ENCODE assay signal across 1 cellular context in genomic region chr2:231387904-231388724, GRCh38.
TF ChIP-seq lines count a peak whose summit lies in the region.

No MANE protein-coding gene starts in this region.

TF ChIP-seq in HepG2, 621 proteins besides CTCF, POLR2A, EP300 and RAD21 (continued from another document and continues in another):
- TF ChIP-seq NR2F1 (CRISPR knock-in tag; IDR thresholded peaks at IDR 0.05): no peak
- TF ChIP-seq RFXANK (CRISPR knock-in tag; IDR thresholded peaks at IDR 0.05): no peak
- no peak for TF ChIP-seq ZNF280D (CRISPR knock-in tag; IDR thresholded peaks at IDR 0.05)
- no peak for TF ChIP-seq USF2 (IDR thresholded peaks at IDR 0.05; ENCODE audit: low read depth, low read length)
- TF ChIP-seq USF2 (CRISPR knock-in tag; IDR thresholded peaks at IDR 0.05; ENCODE audit: borderline replicate concordance): no peak
- no peak for TF ChIP-seq ZNF383 (CRISPR knock-in tag; IDR thresholded peaks at IDR 0.05; ENCODE audit: borderline replicate concordance)
- no peak for TF ChIP-seq ZNF563 (CRISPR knock-in tag; IDR thresholded peaks at IDR 0.05)
- no peak; the same call in 1 of the 2 replicates for TF ChIP-seq GTF3A (CRISPR knock-in tag; conservative IDR thresholded peaks at IDR 0.05)
- no peak for TF ChIP-seq ZZZ3 (CRISPR knock-in tag; IDR thresholded peaks at IDR 0.05; ENCODE audit: borderline replicate concordance)
- TF ChIP-seq RNF2 (conservative IDR thresholded peaks at IDR 0.05; ENCODE audit: low read depth): no peak; the same call in 1 of the 2 replicates
- TF ChIP-seq ZKSCAN8 (CRISPR knock-in tag; IDR thresholded peaks at IDR 0.05; ENCODE audit: borderline replicate concordance): no peak
- peak; percentile 33; the same call in 1 of the 2 replicates for TF ChIP-seq TFAP4 (IDR thresholded peaks at IDR 0.05; ENCODE audit: borderline replicate concordance, low read depth)
- peak in 1 of 2 experiments; percentile 70; a peak in 1 of 4 replicates for TF ChIP-seq HMGXB4 (CRISPR knock-in tag; IDR thresholded peaks at IDR 0.05; ENCODE audit: borderline replicate concordance in 1 of 2, low read depth in 1 of 2)
- no peak for TF ChIP-seq SP2 (CRISPR knock-in tag; IDR thresholded peaks at IDR 0.05)
- TF ChIP-seq PAF1 (CRISPR knock-in tag; IDR thresholded peaks at IDR 0.05): no peak
- no peak for TF ChIP-seq CSRNP1 (CRISPR knock-in tag; IDR thresholded peaks at IDR 0.05)
- TF ChIP-seq ZNF484 (CRISPR knock-in tag; IDR thresholded peaks at IDR 0.05; ENCODE audit: borderline replicate concordance, low read depth): no peak
- no peak for TF ChIP-seq NFE2L2 (IDR thresholded peaks at IDR 0.05; ENCODE audit: low read length)
- TF ChIP-seq REL (CRISPR knock-in tag; conservative IDR thresholded peaks at IDR 0.05): no peak
- TF ChIP-seq KMT2A (CRISPR knock-in tag; IDR thresholded peaks at IDR 0.05): no peak
- TF ChIP-seq NFIC (IDR thresholded peaks at IDR 0.05; ENCODE audit: low read length): no peak
- no peak for TF ChIP-seq GMEB2 (CRISPR knock-in tag; IDR thresholded peaks at IDR 0.05; ENCODE audit: low read depth)
- TF ChIP-seq FOXJ3 (CRISPR knock-in tag; IDR thresholded peaks at IDR 0.05; ENCODE audit: borderline replicate concordance): no peak
- no peak for TF ChIP-seq FOXO4 (CRISPR knock-in tag; conservative IDR thresholded peaks at IDR 0.05)
- no peak for TF ChIP-seq ZSCAN5A (CRISPR knock-in tag; IDR thresholded peaks at IDR 0.05; ENCODE audit: borderline replicate concordance)
- TF ChIP-seq NPAS2 (CRISPR knock-in tag; IDR thresholded peaks at IDR 0.05; ENCODE audit: borderline replicate concordance): no peak
- TF ChIP-seq KAT8 (CRISPR knock-in tag; IDR thresholded peaks at IDR 0.05): no peak
- TF ChIP-seq ZGPAT (CRISPR knock-in tag; IDR thresholded peaks at IDR 0.05): peak; percentile 61; the same call in 1 of the 2 replicates
- no peak for TF ChIP-seq GPBP1L1 (CRISPR knock-in tag; IDR thresholded peaks at IDR 0.05)
- TF ChIP-seq TCF12 (IDR thresholded peaks at IDR 0.05): no peak
- TF ChIP-seq TCF12 (CRISPR knock-in tag; IDR thresholded peaks at IDR 0.05): no peak
- no peak for TF ChIP-seq EEA1 (CRISPR knock-in tag; IDR thresholded peaks at IDR 0.05; ENCODE audit: borderline replicate concordance)
- no peak for TF ChIP-seq ZNF570 (CRISPR knock-in tag; IDR thresholded peaks at IDR 0.05; ENCODE audit: borderline replicate concordance)
- peak; percentile 49; the same call in 1 of the 2 replicates for TF ChIP-seq ZNF281 (CRISPR knock-in tag; IDR thresholded peaks at IDR 0.05; ENCODE audit: borderline replicate concordance)
- no peak for TF ChIP-seq MYPOP (CRISPR knock-in tag; IDR thresholded peaks at IDR 0.05)
- TF ChIP-seq RFX3 (CRISPR knock-in tag; IDR thresholded peaks at IDR 0.05): no peak
- TF ChIP-seq IKZF4 (CRISPR knock-in tag; IDR thresholded peaks at IDR 0.05; ENCODE audit: borderline replicate concordance, low read depth, not compliant biosample characterization): no peak
